In genomic region chr11:57637626-57638004, GRCh38 we compare ENCODE assay signal across 1 cellular context.
A peak's percentile ranks its signal among the peaks of the same experiment; 100 is the strongest.
TF ChIP-seq lines count a peak whose summit lies in the region.

No MANE protein-coding gene starts in this region.

TF ChIP-seq in HepG2, 621 proteins besides CTCF, POLR2A, EP300 and RAD21:
- TF ChIP-seq FOXA1 (IDR thresholded peaks at IDR 0.05) = no peak
- no peak for TF ChIP-seq FOXA1 (CRISPR knock-in tag; IDR thresholded peaks at IDR 0.05)
- TF ChIP-seq MTF2 (CRISPR knock-in tag; IDR thresholded peaks at IDR 0.05; ENCODE audit: borderline replicate concordance) = peak; percentile 18; the same call in 1 of the 2 replicates
- no peak for TF ChIP-seq KLF11 (CRISPR knock-in tag; IDR thresholded peaks at IDR 0.05)
- TF ChIP-seq ZNF549 (CRISPR knock-in tag; IDR thresholded peaks at IDR 0.05) = no peak
- 0 out of 2 replicates have a peak, but pooled peaks have one; percentile 4 for TF ChIP-seq ZFX (CRISPR knock-in tag; IDR thresholded peaks at IDR 0.05; ENCODE audit: low read depth)
